ENCODE assay signal across 11 cellular contexts in genomic region chr3:128734523-128735189, GRCh38. TPM values are rescaled to one million over a fixed set of nuclear protein-coding genes. Genes with fewer than 3 reads are reported as not detected.
A peak's percentile ranks its signal among the peaks of the same experiment; 100 is the strongest.
DNase-seq lines count a peak whose midpoint lies in the region; ATAC-seq and TF ChIP-seq lines count a peak whose summit lies in the region.
"Had no signal": no experiment of that assay in that cellular context is flagged by ENCODE, and none has a peak within 500 bp of the region (broad histone marks: within the 10 kb centered on the region; RNA-seq: fewer than 3 reads in every experiment).

No MANE protein-coding gene starts in this region.

- H3K9me3 Mint-ChIP-seq in stimulated activated naive CD8-positive, alpha-beta T cell treated with anti-CD3 and anti-CD28 coated beads, Interleukin-15, Interleukin-2, amounts not matched to agents 100 ng/mL and 50 ng/mL, for 24 hours = no peaks in the 10 kb centered on the region
- no peaks in the 10 kb centered on the region for H3K9me3 Mint-ChIP-seq in stimulated activated naive CD8-positive, alpha-beta T cell treated with anti-CD3 and anti-CD28 coated beads, Interleukin-15, amount 100 ng/mL, for 72 hours
- H3K9me3 Mint-ChIP-seq in activated naive CD8-positive, alpha-beta T cell treated with anti-CD3 and anti-CD28 coated beads for 36 hours = no peaks in the 10 kb centered on the region
- H3K9me3 Mint-ChIP-seq in type B pancreatic cell = no peaks in the 10 kb centered on the region
- H3K9me3 Mint-ChIP-seq: activated naive CD8-positive, alpha-beta T cell treated with anti-CD3 and anti-CD28 coated beads, Interleukin-2, amount 10 ng/mL, durations not matched to agents 7 days and 5 days had no signal

- no peak for ATAC-seq in stimulated activated naive CD8-positive, alpha-beta T cell treated with anti-CD3 and anti-CD28 coated beads, Interleukin-15, amount 100 ng/mL, for 72 hours
- ATAC-seq in HG02798 (IDR thresholded peaks at IDR 0.05; ENCODE audit: poor library complexity, unreplicated experiment) = peak; percentile 51

- no peaks in the 10 kb centered on the region for H3K27me3 Mint-ChIP-seq in stimulated activated naive CD8-positive, alpha-beta T cell treated with anti-CD3 and anti-CD28 coated beads, Interleukin-15, Interleukin-2, amounts not matched to agents 100 ng/mL and 50 ng/mL, for 24 hours
- no peaks in the 10 kb centered on the region for H3K27me3 Mint-ChIP-seq in stimulated activated naive CD8-positive, alpha-beta T cell treated with anti-CD3 and anti-CD28 coated beads, Interleukin-15, amount 100 ng/mL, for 72 hours
- no peaks in the 10 kb centered on the region for H3K27me3 Mint-ChIP-seq in activated naive CD8-positive, alpha-beta T cell treated with anti-CD3 and anti-CD28 coated beads for 36 hours
- no peaks in the 10 kb centered on the region for H3K27me3 Mint-ChIP-seq in type B pancreatic cell
- H3K27me3 Mint-ChIP-seq: activated naive CD8-positive, alpha-beta T cell treated with anti-CD3 and anti-CD28 coated beads, Interleukin-2, amount 10 ng/mL, durations not matched to agents 7 days and 5 days had no signal

- no peak for TF ChIP-seq CTCF in type B pancreatic cell (conservative IDR thresholded peaks at IDR 0.05)

- H3K4me1 Mint-ChIP-seq in stimulated activated naive CD8-positive, alpha-beta T cell treated with anti-CD3 and anti-CD28 coated beads, Interleukin-15, Interleukin-2, amounts not matched to agents 100 ng/mL and 50 ng/mL, for 24 hours (ENCODE audit: low read depth) = peaks cover 76% of the 10 kb centered on the region
- peaks cover 71% of the 10 kb centered on the region for H3K4me1 Mint-ChIP-seq in stimulated activated naive CD8-positive, alpha-beta T cell treated with anti-CD3 and anti-CD28 coated beads, Interleukin-15, amount 100 ng/mL, for 72 hours
- peaks cover 64% of the 10 kb centered on the region for H3K4me1 Mint-ChIP-seq in activated naive CD8-positive, alpha-beta T cell treated with anti-CD3 and anti-CD28 coated beads for 36 hours
- peaks cover 45% of the 10 kb centered on the region for H3K4me1 Mint-ChIP-seq in type B pancreatic cell (ENCODE audit: unreplicated experiment)

- peak overlapping the region; percentile 57 for H3K27ac Mint-ChIP-seq in stimulated activated naive CD8-positive, alpha-beta T cell treated with anti-CD3 and anti-CD28 coated beads, Interleukin-15, Interleukin-2, amounts not matched to agents 100 ng/mL and 50 ng/mL, for 24 hours
- H3K27ac Mint-ChIP-seq in stimulated activated naive CD8-positive, alpha-beta T cell treated with anti-CD3 and anti-CD28 coated beads, Interleukin-15, amount 100 ng/mL, for 72 hours = peak overlapping the region in 1 of 2 donors; percentile 83
- H3K27ac Mint-ChIP-seq in activated naive CD8-positive, alpha-beta T cell treated with anti-CD3 and anti-CD28 coated beads for 36 hours = peak overlapping the region; percentile 13
- H3K27ac Mint-ChIP-seq in type B pancreatic cell = peak overlapping the region; percentile 12
- H3K27ac Mint-ChIP-seq: activated naive CD8-positive, alpha-beta T cell treated with anti-CD3 and anti-CD28 coated beads, Interleukin-2, amount 10 ng/mL, durations not matched to agents 7 days and 5 days had no signal

- H3K36me3 Mint-ChIP-seq in stimulated activated naive CD8-positive, alpha-beta T cell treated with anti-CD3 and anti-CD28 coated beads, Interleukin-15, Interleukin-2, amounts not matched to agents 100 ng/mL and 50 ng/mL, for 24 hours (ENCODE audit: low read depth) = peaks cover 70% of the 10 kb centered on the region
- H3K36me3 Mint-ChIP-seq in activated naive CD8-positive, alpha-beta T cell treated with anti-CD3 and anti-CD28 coated beads for 36 hours = peaks cover 61% of the 10 kb centered on the region
- peaks cover 43% of the 10 kb centered on the region for H3K36me3 Mint-ChIP-seq in type B pancreatic cell

- H3K4me3 Mint-ChIP-seq in stimulated activated naive CD8-positive, alpha-beta T cell treated with anti-CD3 and anti-CD28 coated beads, Interleukin-15, Interleukin-2, amounts not matched to agents 100 ng/mL and 50 ng/mL, for 24 hours = no peak overlapping the region
- H3K4me3 Mint-ChIP-seq in stimulated activated naive CD8-positive, alpha-beta T cell treated with anti-CD3 and anti-CD28 coated beads, Interleukin-15, amount 100 ng/mL, for 72 hours = no peak overlapping the region
- H3K4me3 Mint-ChIP-seq in activated naive CD8-positive, alpha-beta T cell treated with anti-CD3 and anti-CD28 coated beads for 36 hours = no peak overlapping the region
- peak overlapping the region; percentile 6 for H3K4me3 Mint-ChIP-seq in type B pancreatic cell
- H3K4me3 Mint-ChIP-seq: activated naive CD8-positive, alpha-beta T cell treated with anti-CD3 and anti-CD28 coated beads, Interleukin-2, amount 10 ng/mL, durations not matched to agents 7 days and 5 days had no signal

- no peak for DNase-seq in stimulated activated naive CD8-positive, alpha-beta T cell treated with anti-CD3 and anti-CD28 coated beads, Interleukin-15, amount 100 ng/mL, for 72 hours
- no peak for DNase-seq in activated naive CD8-positive, alpha-beta T cell treated with anti-CD3 and anti-CD28 coated beads for 36 hours
- DNase-seq in type B pancreatic cell (ENCODE audit: extremely low spot score, unreplicated experiment) (no peak), NCI-H2227 treated with DMSO at 0.1 percent for 48 hours (lab: John Stamatoyannopoulos, UW) (no peak), GM19240 (ENCODE audit: insufficient read length, low spot score) (no peak)
- DNase-seq in activated CD4-positive, CD25-positive, alpha-beta regulatory T cell (lab: John Stamatoyannopoulos, UW) = no peak
- DNase-seq: activated naive CD8-positive, alpha-beta T cell treated with anti-CD3 and anti-CD28 coated beads, Interleukin-2, amount 10 ng/mL, durations not matched to agents 7 days and 5 days; BE2C; stimulated activated CD4-positive, alpha-beta T cell treated with anti-CD3 and anti-CD28 coated beads, Interleukin-4, amount 100 ng/mL, for 24 hours had no signal

RNA-seq across cellular contexts. Expression of gene RAB7A, which starts 8.7 kb away (rescaled TPM):
- 100 to 1,000 TPM; 260 to 278 TPM for total RNA-seq in activated naive CD8-positive, alpha-beta T cell treated with anti-CD3 and anti-CD28 coated beads for 36 hours
- total RNA-seq in type B pancreatic cell (ENCODE audit: low replicate concordance) = 157 and 216 TPM in 2 replicates
